ENCODE assay signal across 13 cellular contexts in genomic region chr1:244324176-244324883, GRCh38.
DNase-seq lines count a peak whose midpoint lies in the region; ATAC-seq and TF ChIP-seq lines count a peak whose summit lies in the region.
"Had no signal": no experiment of that assay in that cellular context is flagged by ENCODE, and none has a peak within 500 bp of the region (broad histone marks: within the 10 kb centered on the region; RNA-seq: fewer than 3 reads in every experiment).

No MANE protein-coding gene starts in this region.

- H3K4me3 Mint-ChIP-seq in CD4-positive, alpha-beta T cell: peak overlapping the region; percentile 86
- H3K4me3 Mint-ChIP-seq in HFFc6: no peak overlapping the region
- peak overlapping the region in 7 of 10 donors; percentile 2 to 79 (median 69) for H3K4me3 Mint-ChIP-seq in naive thymus-derived CD8-positive, alpha-beta T cell

- no peak for TF ChIP-seq CTCF in CD4-positive, alpha-beta T cell (IDR thresholded peaks at IDR 0.05)
- TF ChIP-seq CTCF in HFFc6 (IDR thresholded peaks at IDR 0.05): no peak
- TF ChIP-seq CTCF in ascending aorta (IDR thresholded peaks at IDR 0.05): no peak

- no peak overlapping the region for H3K4me3 ChIP-seq in ascending aorta

- H3K9me3 Mint-ChIP-seq in CD4-positive, alpha-beta T cell: peaks cover 6% of the 10 kb centered on the region
- H3K9me3 Mint-ChIP-seq in HFFc6: no peaks in the 10 kb centered on the region
- peaks cover 0 to 16% (median 8%) of the 10 kb centered on the region in 9 donors for H3K9me3 Mint-ChIP-seq in naive thymus-derived CD8-positive, alpha-beta T cell

- intact Hi-C loops in CD4-positive, alpha-beta T cell (cut with DNase I, micrococcal nuclease): loop anchor here in 1 of 2 experiments (1.0 kb wide), 1 partner anchor 126 kb away; no protein-coding TSS in a partner anchor
- intact Hi-C loops in ascending aorta (cut with DNase I): loop anchor here (5.0 kb wide), 1 partner anchor 128 kb away; the partner anchor contains the start of gene ADSS2

- POLR2A ChIA-PET in CD4-positive, alpha-beta T cell (lab: Charles Lee): interaction anchor here (1.0 to 2.4 kb wide), 5 partner anchors 25 to 1071 kb away, joined by 3 to 9 read pairs (median 4); partner anchors contain the start of gene ADSS2
- POLR2A ChIA-PET in naive thymus-derived CD8-positive, alpha-beta T cell (lab: Charles Lee): no interaction called here

- peak overlapping the region; percentile 64 for H3K27ac Mint-ChIP-seq in CD4-positive, alpha-beta T cell
- H3K27ac Mint-ChIP-seq in HFFc6: peak overlapping the region; percentile 62
- H3K27ac Mint-ChIP-seq in naive thymus-derived CD8-positive, alpha-beta T cell: peak overlapping the region in 5 of 10 donors; percentile 43 to 90 (median 73)
- H3K27ac Mint-ChIP-seq: progenitor cell of endocrine pancreas had no signal

- no peak for DNase-seq in CD4-positive, alpha-beta T cell
- DNase-seq in HFFc6 (no peak), ascending aorta (ENCODE audit: low spot score in 2 of 2) (no peak), NCI-H446 treated with DMSO at 0.1 percent for 48 hours (lab: John Stamatoyannopoulos, UW) (no peak), iPS-NIHi11 (ENCODE audit: low spot score) (no peak)
- DNase-seq in naive thymus-derived CD8-positive, alpha-beta T cell: no peak
- DNase-seq in activated CD4-positive, CD25-positive, alpha-beta regulatory T cell (lab: John Stamatoyannopoulos, UW): no peak
- DNase-seq: Karpas-422, kidney glomerular epithelial cell, NCI-H510A, SK-N-SH had no signal

- peaks cover 26% of the 10 kb centered on the region for H3K4me1 Mint-ChIP-seq in CD4-positive, alpha-beta T cell (ENCODE audit: low read depth)
- H3K4me1 Mint-ChIP-seq in HFFc6 (ENCODE audit: low read depth): peaks cover 64% of the 10 kb centered on the region
- H3K4me1 Mint-ChIP-seq in naive thymus-derived CD8-positive, alpha-beta T cell: peaks cover 3 to 59% (median 18%) of the 10 kb centered on the region in 4 donors

- H3K4me1 ChIP-seq in ascending aorta: peaks cover 3 to 18% of the 10 kb centered on the region in 2 donors

- no peaks in the 10 kb centered on the region for H3K36me3 ChIP-seq in ascending aorta

- no peak for ATAC-seq in CD4-positive, alpha-beta T cell (ENCODE audit: poor library complexity)
- no peak for ATAC-seq in naive thymus-derived CD8-positive, alpha-beta T cell
- ATAC-seq in HG03571 (IDR thresholded peaks at IDR 0.05; ENCODE audit: unreplicated experiment): no peak

- no peaks in the 10 kb centered on the region for H3K27me3 Mint-ChIP-seq in CD4-positive, alpha-beta T cell
- H3K27me3 Mint-ChIP-seq in HFFc6 (ENCODE audit: insufficient read depth): peaks cover 2% of the 10 kb centered on the region
- peaks cover 0 to 1% (median 0%) of the 10 kb centered on the region in 5 donors for H3K27me3 Mint-ChIP-seq in naive thymus-derived CD8-positive, alpha-beta T cell
- H3K27me3 Mint-ChIP-seq: progenitor cell of endocrine pancreas had no signal

- H3K9me3 ChIP-seq in CD4-positive, alpha-beta T cell (ENCODE audit: control insufficient read depth, low read length): peaks cover 7% of the 10 kb centered on the region
- no peaks in the 10 kb centered on the region for H3K9me3 ChIP-seq in ascending aorta

- CTCF ChIA-PET in CD4-positive, alpha-beta T cell (lab: Charles Lee): interaction anchor here (2.3 kb wide), 1 partner anchor 25 kb away, joined by 8 read pairs; no protein-coding TSS in a partner anchor

- H3K27ac ChIP-seq in CD4-positive, alpha-beta T cell (ENCODE audit: low read depth, low read length): peak overlapping the region; percentile 27
- H3K27ac ChIP-seq in ascending aorta: peak overlapping the region; percentile 3 to 71

- H3K36me3 Mint-ChIP-seq in CD4-positive, alpha-beta T cell (ENCODE audit: low read depth): peaks cover 4% of the 10 kb centered on the region
- peaks cover 20% of the 10 kb centered on the region for H3K36me3 Mint-ChIP-seq in HFFc6 (ENCODE audit: low read depth)
- H3K36me3 Mint-ChIP-seq in naive thymus-derived CD8-positive, alpha-beta T cell: peaks cover 0 to 14% (median 5%) of the 10 kb centered on the region in 3 donors

- no peaks in the 10 kb centered on the region for H3K27me3 ChIP-seq in CD4-positive, alpha-beta T cell (ENCODE audit: control insufficient read depth, insufficient read depth, low read length)
- H3K27me3 ChIP-seq in ascending aorta: no peaks in the 10 kb centered on the region
